In genomic region chr1:155309423-155310021, GRCh38 we compare ENCODE assay signal across 9 cellular contexts. TPM values are rescaled to one million over a fixed set of nuclear protein-coding genes. Genes with fewer than 3 reads are reported as not detected.
DNase-seq lines count a peak whose midpoint lies in the region; ATAC-seq, FAIRE-seq and TF ChIP-seq lines count a peak whose summit lies in the region.
"Had no signal": no experiment of that assay in that cellular context is flagged by ENCODE, and none has a peak within 500 bp of the region (broad histone marks: within the 10 kb centered on the region; RNA-seq: fewer than 3 reads in every experiment).

No MANE protein-coding gene starts in this region.

- peak in 1 of 2 experiments; percentile 62; a peak in 2 of 4 replicates for TF ChIP-seq POLR2A in HepG2 (IDR thresholded peaks at IDR 0.05; ENCODE audit: insufficient read depth in 1 of 2, low read depth in 2 of 2, low read length in 2 of 2)

- H3K79me2 ChIP-seq in HepG2 (ENCODE audit: insufficient read depth, low read length), result peaks cover 58% of the 10 kb centered on the region

- CTCF ChIA-PET in CD8-positive, alpha-beta T cell (lab: Charles Lee), result no interaction called here
- CTCF ChIA-PET in HepG2 (lab: Yijun Ruan, JAX; ENCODE audit: low intra/inter-chr PET ratio, low total read pairs), result interaction anchor here (3.0 kb wide), 1 partner anchor 32 kb away, joined by 35 read pairs; the partner anchor contains the start of gene HCN3

- peaks cover 18% of the 10 kb centered on the region for H3K4me1 ChIP-seq in CD8-positive, alpha-beta T cell (ENCODE audit: insufficient read depth, low read length)
- H3K4me1 ChIP-seq in HepG2 (ENCODE audit: insufficient read depth, low read length) (peaks cover 82% of the 10 kb centered on the region), thoracic aorta (ENCODE audit: control insufficient read depth in 1 of 2, low read depth in 2 of 2) (peaks cover 3 to 25% of the 10 kb centered on the region in 2 donors)

- no peak for DNase-seq in CD8-positive, alpha-beta T cell
- DNase-seq in Jurkat, Clone E6-1 (ENCODE audit: low read depth, low spot score), result no peak
- DNase-seq in HepG2 (ENCODE audit: low spot score) (no peak), thoracic aorta (ENCODE audit: low spot score) (no peak), epidermal melanocyte (ENCODE audit: insufficient read length, low spot score) (no peak)

- no peak for ATAC-seq in CD8-positive, alpha-beta T cell
- no peak for ATAC-seq in HepG2
- ATAC-seq in thoracic aorta (ENCODE audit: insufficient number of reproducible peaks, low FRiP score, low read depth), result no peak
- no peak for ATAC-seq in GM18873 (IDR thresholded peaks at IDR 0.05; ENCODE audit: low FRiP score, unreplicated experiment)
- ATAC-seq in HG03280 (IDR thresholded peaks at IDR 0.05; ENCODE audit: unreplicated experiment), result no peak

- H3K36me3 Mint-ChIP-seq in CD8-positive, alpha-beta T cell, result peaks cover 27% of the 10 kb centered on the region
- peaks cover 40% of the 10 kb centered on the region for H3K36me3 Mint-ChIP-seq in brain

- peak overlapping the region; percentile 98 for H3K9ac ChIP-seq in HepG2 (ENCODE audit: insufficient read depth, low read depth, low read length)

- TF ChIP-seq CTCF in CD8-positive, alpha-beta T cell (IDR thresholded peaks at IDR 0.05), result no peak
- no peak for TF ChIP-seq CTCF in brain (conservative IDR thresholded peaks at IDR 0.05)
- peak; percentile 16; the same call in 1 of the 2 replicates for TF ChIP-seq CTCF in HepG2 (CRISPR knock-in tag; IDR thresholded peaks at IDR 0.05)
- no peak for TF ChIP-seq CTCF in thoracic aorta (IDR thresholded peaks at IDR 0.05)

- H4K20me1 ChIP-seq in HepG2 (ENCODE audit: insufficient read depth, low read length), result peaks cover 14% of the 10 kb centered on the region

- peaks cover 27% of the 10 kb centered on the region for H3K4me1 Mint-ChIP-seq in CD8-positive, alpha-beta T cell (ENCODE audit: low read depth)
- peaks cover 62% of the 10 kb centered on the region for H3K4me1 Mint-ChIP-seq in brain

- no peak for FAIRE-seq in HepG2 (lab: Jason Lieb, UNC)

- no peaks in the 10 kb centered on the region for H3K9me3 Mint-ChIP-seq in CD8-positive, alpha-beta T cell
- H3K9me3 Mint-ChIP-seq in brain, result no peaks in the 10 kb centered on the region

- peak overlapping the region; percentile 77 for H3K4me2 ChIP-seq in HepG2 (ENCODE audit: low read depth, low read length)

- peaks cover 6% of the 10 kb centered on the region for H3K36me3 ChIP-seq in CD8-positive, alpha-beta T cell (ENCODE audit: insufficient read depth, low read length)
- H3K36me3 ChIP-seq in HepG2 (replicated peaks in 1 of 2; ENCODE audit: control insufficient read depth in 1 of 2, insufficient read depth in 2 of 2, low read length in 2 of 2) (peaks cover 5 to 14% of the 10 kb centered on the region in 2 experiments; a peak in 4 of 5 replicates), thoracic aorta (peaks cover 4% of the 10 kb centered on the region)

- H3K27me3 Mint-ChIP-seq in CD8-positive, alpha-beta T cell (ENCODE audit: low read depth), result no peaks in the 10 kb centered on the region
- peaks cover 10% of the 10 kb centered on the region for H3K27me3 Mint-ChIP-seq in brain

- TF ChIP-seq EP300 in HepG2 (IDR thresholded peaks at IDR 0.05; ENCODE audit: low read depth in 2 of 2, low read length in 2 of 2) (no peak), HepG2 (CRISPR knock-in tag; IDR thresholded peaks at IDR 0.05; ENCODE audit: borderline replicate concordance) (no peak)

- BruUV-seq in HepG2 (replicated peaks; lab: Mats Ljungman, UMichigan), result no TSS peak

- intact Hi-C loops in CD8-positive, alpha-beta T cell (cut with DNase I, micrococcal nuclease), result loop anchor here (2.0 kb wide), 2 partner anchors 55 to 253 kb away; partner anchors contain the start of genes ASH1L (in 1 of the 2) and ENTREP3 (in 1 of the 2)
- intact Hi-C loops in HepG2 (cut with micrococcal nuclease; ENCODE audit: unreplicated experiment), result loop anchor here (10.0 kb wide), 1 partner anchor 105 kb away; the partner anchor contains the start of genes MTX1 and THBS3

- H2AFZ ChIP-seq in HepG2 (ENCODE audit: low read length), result no peak overlapping the region

- in situ Hi-C loops in HepG2 (cut with HindIII; ENCODE audit: extremely low pct_ligation_motif_present, low pct_unique_long_range_greater_than_20kb), result loop anchor here (10.0 kb wide), 1 partner anchor 55 kb away; the partner anchor contains the start of gene ENTREP3

- H3K9me3 ChIP-seq in CD8-positive, alpha-beta T cell (ENCODE audit: low read length), result no peaks in the 10 kb centered on the region
- H3K9me3 ChIP-seq in HepG2 (ENCODE audit: low read length) (no peaks in the 10 kb centered on the region), thoracic aorta (no peaks in the 10 kb centered on the region)

- H3K27me3 ChIP-seq in CD8-positive, alpha-beta T cell (ENCODE audit: insufficient read depth, low read length), result no peaks in the 10 kb centered on the region
- H3K27me3 ChIP-seq in HepG2 (ENCODE audit: control insufficient read depth in 1 of 2, insufficient read depth in 2 of 2, low read length in 2 of 2) (no peaks in the 10 kb centered on the region; a peak in 1 of 5 replicates), thoracic aorta (replicated peaks; ENCODE audit: insufficient read depth) (no peaks in the 10 kb centered on the region)

- POLR2A ChIA-PET in CD8-positive, alpha-beta T cell (lab: Charles Lee), result no interaction called here
- POLR2A ChIA-PET in HepG2 (lab: Yijun Ruan, JAX), result interaction anchor here (1.4 kb wide), 1 partner anchor 36 kb away, joined by 3 read pairs; the partner anchor contains the start of gene CLK2

- 3% methylated on average over 3 of the region's 11 CpGs for whole genome bisulfite sequencing in HepG2 (ENCODE audit: low lambda C conversion rate)

- peak overlapping the region; percentile 93 for H3K27ac Mint-ChIP-seq in CD8-positive, alpha-beta T cell
- H3K27ac Mint-ChIP-seq in brain, result peak overlapping the region; percentile 97 to 99 (median 97)

- TF ChIP-seq RAD21 in HepG2 (CRISPR knock-in tag; IDR thresholded peaks at IDR 0.05), result no peak

- peak overlapping the region; percentile 70 for H3K27ac ChIP-seq in CD8-positive, alpha-beta T cell (ENCODE audit: low read depth, low read length)
- H3K27ac ChIP-seq in HepG2 (ENCODE audit: extremely low read length, insufficient read depth, low read length) (peak overlapping the region; percentile 83), thoracic aorta (peak overlapping the region; percentile 76 to 91)

- peak overlapping the region; percentile 73 for H3K4me3 ChIP-seq in CD8-positive, alpha-beta T cell (ENCODE audit: low read depth, low read length)
- H3K4me3 ChIP-seq in Jurkat, Clone E6-1 (ENCODE audit: low read length), result peak overlapping the region; percentile 83
- H3K4me3 ChIP-seq in HepG2 (replicated peaks in 1 of 3; ENCODE audit: insufficient read depth in 1 of 3, low read depth in 2 of 3, low read length in 3 of 3), result peak overlapping the region; percentile 92 to 95 (median 94)
- peak overlapping the region; percentile 89 for H3K4me3 ChIP-seq in thoracic aorta

- peak overlapping the region; percentile 94 for H3K4me3 Mint-ChIP-seq in CD8-positive, alpha-beta T cell
- H3K4me3 Mint-ChIP-seq in brain, result peak overlapping the region; percentile 95 to 99 (median 98)

RNA-seq across cellular contexts. Expression of gene FDPS, which starts 0.9 kb away (rescaled TPM):
- 10 to 100 TPM; 38.2 to 38.7 TPM for total RNA-seq in CD8-positive, alpha-beta T cell
- 460 TPM for polyA plus RNA-seq in Jurkat, Clone E6-1 (2012; ENCODE audit: insufficient read depth, insufficient read length)
- polyA plus RNA-seq in brain (ENCODE audit: insufficient read depth, low read depth, low replicate concordance) (292 TPM), HepG2 (2011; rRNA removed) (264 and 345 TPM in 2 replicates)
- total RNA-seq in HepG2 (2016; rRNA removed; fragmentation: Illumina TruSeq; extraction: Trizol) (519 and 610 TPM in 2 replicates), thoracic aorta (10 to 100 TPM; 57.8 to 68.2 TPM)
- total RNA-seq in HepG2 (2016; cell fraction: cytosol; rRNA removed; fragmentation: Illumina TruSeq; extraction: Trizol; ENCODE audit: low read depth), result 109 and 111 TPM in 2 replicates
- 529 and 601 TPM in 2 replicates for total RNA-seq in HepG2 (2016; cell fraction: insoluble cytoplasmic fraction; rRNA removed; fragmentation: Illumina TruSeq; extraction: Trizol)
- total RNA-seq in HepG2 (2016; cell fraction: membrane; rRNA removed; fragmentation: Illumina TruSeq; extraction: Trizol), result 138 and 151 TPM in 2 replicates
- 274 and 312 TPM in 2 replicates for total RNA-seq in HepG2 (2016; cell fraction: nucleus; rRNA removed; fragmentation: Illumina TruSeq; extraction: Trizol)
- polyA plus RNA-seq in HepG2 (2011; cell fraction: cytosol; rRNA removed), result 233 and 344 TPM in 2 replicates
- 252 and 375 TPM in 2 replicates for polyA plus RNA-seq in HepG2 (2011; cell fraction: nucleus; rRNA removed)
- polyA plus RNA-seq in HepG2 (2012), result 341 and 401 TPM in 2 replicates
- 82.5 and 94.9 TPM in 2 replicates for polyA plus RNA-seq in HepG2 (2016; cell fraction: cytosol; fragmentation: Illumina TruSeq; extraction: Trizol; ENCODE audit: low read depth)
- 516 and 544 TPM in 2 replicates for polyA plus RNA-seq in HepG2 (2016; cell fraction: insoluble cytoplasmic fraction; fragmentation: Illumina TruSeq; extraction: Trizol; ENCODE audit: low read depth)
- polyA plus RNA-seq in HepG2 (2016; cell fraction: membrane; fragmentation: Illumina TruSeq; extraction: Trizol; ENCODE audit: low read depth), result 100 and 109 TPM in 2 replicates
- 566 and 576 TPM in 2 replicates for polyA plus RNA-seq in HepG2 (2016; cell fraction: nucleus; fragmentation: Illumina TruSeq; extraction: Trizol; ENCODE audit: insufficient read depth, low read depth)
- polyA minus RNA-seq in HepG2 (2011; rRNA and poly(A)+ RNA removed; ENCODE audit: low replicate concordance), result 110 and 303 TPM in 2 replicates
- polyA minus RNA-seq in HepG2 (2011; cell fraction: cytosol; rRNA and poly(A)+ RNA removed), result 94.6 and 134 TPM in 2 replicates
- 70.3 and 113 TPM in 2 replicates for polyA minus RNA-seq in HepG2 (2011; cell fraction: nucleus; rRNA and poly(A)+ RNA removed)

RNA-seq across cellular contexts. Expression of gene PKLR, which starts 8.3 kb away (rescaled TPM):
- not detected for total RNA-seq in CD8-positive, alpha-beta T cell
- polyA plus RNA-seq in Jurkat, Clone E6-1 (2012; ENCODE audit: insufficient read depth, insufficient read length), result not detected
- 0.17 TPM for polyA plus RNA-seq in brain (ENCODE audit: insufficient read depth, low read depth, low replicate concordance)
- 10.3 and 13.6 TPM in 2 replicates for total RNA-seq in HepG2 (2016; rRNA removed; fragmentation: Illumina TruSeq; extraction: Trizol)
- 0.51 and 0.79 TPM in 2 replicates for total RNA-seq in HepG2 (2016; cell fraction: cytosol; rRNA removed; fragmentation: Illumina TruSeq; extraction: Trizol; ENCODE audit: low read depth)
- total RNA-seq in HepG2 (2016; cell fraction: insoluble cytoplasmic fraction; rRNA removed; fragmentation: Illumina TruSeq; extraction: Trizol), result 10.0 and 10.3 TPM in 2 replicates
- total RNA-seq in HepG2 (2016; cell fraction: membrane; rRNA removed; fragmentation: Illumina TruSeq; extraction: Trizol), result 2.4 and 2.7 TPM in 2 replicates
- total RNA-seq in HepG2 (2016; cell fraction: nucleus; rRNA removed; fragmentation: Illumina TruSeq; extraction: Trizol), result 5.1 and 8.0 TPM in 2 replicates
- polyA plus RNA-seq in HepG2 (2011; rRNA removed), result 29.3 and 43.2 TPM in 2 replicates
- polyA plus RNA-seq in HepG2 (2011; cell fraction: cytosol; rRNA removed), result 26.7 and 30.1 TPM in 2 replicates
- polyA plus RNA-seq in HepG2 (2011; cell fraction: nucleus; rRNA removed), result 35.4 and 48.8 TPM in 2 replicates
- 29.8 and 32.5 TPM in 2 replicates for polyA plus RNA-seq in HepG2 (2012)
- polyA plus RNA-seq in HepG2 (2016; cell fraction: cytosol; fragmentation: Illumina TruSeq; extraction: Trizol; ENCODE audit: low read depth), result 0.97 and 1.0 TPM in 2 replicates
- polyA plus RNA-seq in HepG2 (2016; cell fraction: insoluble cytoplasmic fraction; fragmentation: Illumina TruSeq; extraction: Trizol; ENCODE audit: low read depth), result 13.3 and 16.3 TPM in 2 replicates
- 2.9 and 3.0 TPM in 2 replicates for polyA plus RNA-seq in HepG2 (2016; cell fraction: membrane; fragmentation: Illumina TruSeq; extraction: Trizol; ENCODE audit: low read depth)
- 10.7 and 11.1 TPM in 2 replicates for polyA plus RNA-seq in HepG2 (2016; cell fraction: nucleus; fragmentation: Illumina TruSeq; extraction: Trizol; ENCODE audit: insufficient read depth, low read depth)
- 0.16 and 52.2 TPM in 2 replicates for polyA minus RNA-seq in HepG2 (2011; rRNA and poly(A)+ RNA removed; ENCODE audit: low replicate concordance)
- polyA minus RNA-seq in HepG2 (2011; cell fraction: cytosol; rRNA and poly(A)+ RNA removed), result 14.6 and 19.0 TPM in 2 replicates
- 9.5 and 15.8 TPM in 2 replicates for polyA minus RNA-seq in HepG2 (2011; cell fraction: nucleus; rRNA and poly(A)+ RNA removed)
- not detected for total RNA-seq in thoracic aorta
- total RNA-seq: T-helper 1 cell treated with Interleukin-12 subunit alpha and Interleukin-12 subunit beta and Interleukin-4 antibody, amounts not matched to agents 30 ng/mL and 1 ng/mL, for 36 hours had no signal

RNA-seq across cellular contexts. Expression of gene RUSC1, which starts 11.2 kb away (rescaled TPM):
- total RNA-seq in CD8-positive, alpha-beta T cell, result 1 to 10 TPM; 7.5 to 7.8 TPM
- polyA plus RNA-seq in Jurkat, Clone E6-1 (2012; ENCODE audit: insufficient read depth, insufficient read length), result 18.3 TPM
- polyA plus RNA-seq in brain (ENCODE audit: insufficient read depth, low read depth, low replicate concordance) (80.5 TPM), HepG2 (2011; rRNA removed) (20.4 and 21.4 TPM in 2 replicates)
- total RNA-seq in HepG2 (2016; rRNA removed; fragmentation: Illumina TruSeq; extraction: Trizol) (15.9 and 18.7 TPM in 2 replicates), thoracic aorta (10 to 100 TPM; 38.7 to 61.3 TPM)
- 9.4 and 10.1 TPM in 2 replicates for total RNA-seq in HepG2 (2016; cell fraction: cytosol; rRNA removed; fragmentation: Illumina TruSeq; extraction: Trizol; ENCODE audit: low read depth)
- total RNA-seq in HepG2 (2016; cell fraction: insoluble cytoplasmic fraction; rRNA removed; fragmentation: Illumina TruSeq; extraction: Trizol), result 14.8 and 19.6 TPM in 2 replicates
- 19.4 and 21.9 TPM in 2 replicates for total RNA-seq in HepG2 (2016; cell fraction: membrane; rRNA removed; fragmentation: Illumina TruSeq; extraction: Trizol)
- 13.5 and 19.1 TPM in 2 replicates for total RNA-seq in HepG2 (2016; cell fraction: nucleus; rRNA removed; fragmentation: Illumina TruSeq; extraction: Trizol)
- 13.8 and 18.3 TPM in 2 replicates for polyA plus RNA-seq in HepG2 (2011; cell fraction: cytosol; rRNA removed)
- 72.9 and 80.6 TPM in 2 replicates for polyA plus RNA-seq in HepG2 (2011; cell fraction: nucleus; rRNA removed)
- polyA plus RNA-seq in HepG2 (2012), result 9.4 and 13.3 TPM in 2 replicates
- polyA plus RNA-seq in HepG2 (2016; cell fraction: cytosol; fragmentation: Illumina TruSeq; extraction: Trizol; ENCODE audit: low read depth), result 14.0 and 17.7 TPM in 2 replicates
- 21.9 and 27.7 TPM in 2 replicates for polyA plus RNA-seq in HepG2 (2016; cell fraction: insoluble cytoplasmic fraction; fragmentation: Illumina TruSeq; extraction: Trizol; ENCODE audit: low read depth)
- polyA plus RNA-seq in HepG2 (2016; cell fraction: membrane; fragmentation: Illumina TruSeq; extraction: Trizol; ENCODE audit: low read depth), result 22.4 and 26.1 TPM in 2 replicates
- polyA plus RNA-seq in HepG2 (2016; cell fraction: nucleus; fragmentation: Illumina TruSeq; extraction: Trizol; ENCODE audit: insufficient read depth, low read depth), result 48.2 and 50.9 TPM in 2 replicates
- 29.1 and 81.2 TPM in 2 replicates for polyA minus RNA-seq in HepG2 (2011; rRNA and poly(A)+ RNA removed; ENCODE audit: low replicate concordance)
- 8.8 and 9.9 TPM in 2 replicates for polyA minus RNA-seq in HepG2 (2011; cell fraction: cytosol; rRNA and poly(A)+ RNA removed)
- polyA minus RNA-seq in HepG2 (2011; cell fraction: nucleus; rRNA and poly(A)+ RNA removed), result 12.6 and 12.8 TPM in 2 replicates

RNA-seq across cellular contexts. Expression of gene HCN3, which starts 32.3 kb away (rescaled TPM):
- 1 to 10 TPM; 1.3 TPM for total RNA-seq in CD8-positive, alpha-beta T cell
- 13.9 TPM for polyA plus RNA-seq in Jurkat, Clone E6-1 (2012; ENCODE audit: insufficient read depth, insufficient read length)
- 22.3 TPM for polyA plus RNA-seq in brain (ENCODE audit: insufficient read depth, low read depth, low replicate concordance)
- 1.3 and 2.4 TPM in 2 replicates for total RNA-seq in HepG2 (2016; rRNA removed; fragmentation: Illumina TruSeq; extraction: Trizol)
- total RNA-seq in HepG2 (2016; cell fraction: cytosol; rRNA removed; fragmentation: Illumina TruSeq; extraction: Trizol; ENCODE audit: low read depth), result 0.44 and 0.51 TPM in 2 replicates
- total RNA-seq in HepG2 (2016; cell fraction: insoluble cytoplasmic fraction; rRNA removed; fragmentation: Illumina TruSeq; extraction: Trizol), result 0.77 and 3.4 TPM in 2 replicates
- 0.74 and 0.96 TPM in 2 replicates for total RNA-seq in HepG2 (2016; cell fraction: membrane; rRNA removed; fragmentation: Illumina TruSeq; extraction: Trizol)
- total RNA-seq in HepG2 (2016; cell fraction: nucleus; rRNA removed; fragmentation: Illumina TruSeq; extraction: Trizol), result 5.8 and 5.9 TPM in 2 replicates
- polyA plus RNA-seq in HepG2 (2011; rRNA removed), result 10.2 and 15.0 TPM in 2 replicates
- polyA plus RNA-seq in HepG2 (2011; cell fraction: cytosol; rRNA removed), result 3.4 and 4.0 TPM in 2 replicates
- polyA plus RNA-seq in HepG2 (2011; cell fraction: nucleus; rRNA removed), result 55.6 and 56.4 TPM in 2 replicates
- 6.1 and 7.0 TPM in 2 replicates for polyA plus RNA-seq in HepG2 (2012)
- 0.40 TPM in 2 replicates for polyA plus RNA-seq in HepG2 (2016; cell fraction: cytosol; fragmentation: Illumina TruSeq; extraction: Trizol; ENCODE audit: low read depth)
- polyA plus RNA-seq in HepG2 (2016; cell fraction: insoluble cytoplasmic fraction; fragmentation: Illumina TruSeq; extraction: Trizol; ENCODE audit: low read depth), result 1.1 and 1.3 TPM in 2 replicates
- 0.72 and 0.85 TPM in 2 replicates for polyA plus RNA-seq in HepG2 (2016; cell fraction: membrane; fragmentation: Illumina TruSeq; extraction: Trizol; ENCODE audit: low read depth)
- polyA plus RNA-seq in HepG2 (2016; cell fraction: nucleus; fragmentation: Illumina TruSeq; extraction: Trizol; ENCODE audit: insufficient read depth, low read depth), result 18.6 and 19.5 TPM in 2 replicates
- polyA minus RNA-seq in HepG2 (2011; rRNA and poly(A)+ RNA removed; ENCODE audit: low replicate concordance), result 17.8 and 35.4 TPM in 2 replicates
- polyA minus RNA-seq in HepG2 (2011; cell fraction: cytosol; rRNA and poly(A)+ RNA removed), result 1.4 and 3.0 TPM in 2 replicates
- 8.8 and 11.3 TPM in 2 replicates for polyA minus RNA-seq in HepG2 (2011; cell fraction: nucleus; rRNA and poly(A)+ RNA removed)
- total RNA-seq in thoracic aorta, result 1 to 10 TPM in 1 of 2 donors, under 1 TPM in 1; 0.92 to 1.9 TPM

RNA-seq across cellular contexts. Expression of gene CLK2, which starts 36.2 kb away (rescaled TPM):
- total RNA-seq in CD8-positive, alpha-beta T cell, result 10 to 100 TPM; 48.6 to 54.4 TPM
- 84.2 TPM for polyA plus RNA-seq in Jurkat, Clone E6-1 (2012; ENCODE audit: insufficient read depth, insufficient read length)
- polyA plus RNA-seq in brain (ENCODE audit: insufficient read depth, low read depth, low replicate concordance), result 29.7 TPM
- total RNA-seq in HepG2 (2016; rRNA removed; fragmentation: Illumina TruSeq; extraction: Trizol), result 10.1 and 20.1 TPM in 2 replicates
- total RNA-seq in HepG2 (2016; cell fraction: cytosol; rRNA removed; fragmentation: Illumina TruSeq; extraction: Trizol; ENCODE audit: low read depth), result 8.5 and 11.8 TPM in 2 replicates
- total RNA-seq in HepG2 (2016; cell fraction: insoluble cytoplasmic fraction; rRNA removed; fragmentation: Illumina TruSeq; extraction: Trizol), result 10.6 and 19.2 TPM in 2 replicates
- total RNA-seq in HepG2 (2016; cell fraction: membrane; rRNA removed; fragmentation: Illumina TruSeq; extraction: Trizol), result 9.3 and 12.0 TPM in 2 replicates
- 23.9 and 32.6 TPM in 2 replicates for total RNA-seq in HepG2 (2016; cell fraction: nucleus; rRNA removed; fragmentation: Illumina TruSeq; extraction: Trizol)
- polyA plus RNA-seq in HepG2 (2011; rRNA removed), result 73.5 and 74.0 TPM in 2 replicates
- 23.9 and 24.4 TPM in 2 replicates for polyA plus RNA-seq in HepG2 (2011; cell fraction: cytosol; rRNA removed)
- polyA plus RNA-seq in HepG2 (2011; cell fraction: nucleus; rRNA removed), result 317 and 392 TPM in 2 replicates
- polyA plus RNA-seq in HepG2 (2012), result 31.3 and 32.7 TPM in 2 replicates
- polyA plus RNA-seq in HepG2 (2016; cell fraction: cytosol; fragmentation: Illumina TruSeq; extraction: Trizol; ENCODE audit: low read depth), result 3.0 and 3.3 TPM in 2 replicates
- polyA plus RNA-seq in HepG2 (2016; cell fraction: insoluble cytoplasmic fraction; fragmentation: Illumina TruSeq; extraction: Trizol; ENCODE audit: low read depth), result 15.8 and 17.9 TPM in 2 replicates
- 7.6 TPM in 2 replicates for polyA plus RNA-seq in HepG2 (2016; cell fraction: membrane; fragmentation: Illumina TruSeq; extraction: Trizol; ENCODE audit: low read depth)
- polyA plus RNA-seq in HepG2 (2016; cell fraction: nucleus; fragmentation: Illumina TruSeq; extraction: Trizol; ENCODE audit: insufficient read depth, low read depth), result 110 and 120 TPM in 2 replicates
- 47.2 and 97.7 TPM in 2 replicates for polyA minus RNA-seq in HepG2 (2011; rRNA and poly(A)+ RNA removed; ENCODE audit: low replicate concordance)
- 12.4 and 13.9 TPM in 2 replicates for polyA minus RNA-seq in HepG2 (2011; cell fraction: cytosol; rRNA and poly(A)+ RNA removed)
- polyA minus RNA-seq in HepG2 (2011; cell fraction: nucleus; rRNA and poly(A)+ RNA removed), result 94.1 and 94.6 TPM in 2 replicates
- total RNA-seq in thoracic aorta, result 10 to 100 TPM; 26.9 to 50.7 TPM
